Comparison of ENCODE assay signal across 1 cellular context in the genomic region with DNA sequence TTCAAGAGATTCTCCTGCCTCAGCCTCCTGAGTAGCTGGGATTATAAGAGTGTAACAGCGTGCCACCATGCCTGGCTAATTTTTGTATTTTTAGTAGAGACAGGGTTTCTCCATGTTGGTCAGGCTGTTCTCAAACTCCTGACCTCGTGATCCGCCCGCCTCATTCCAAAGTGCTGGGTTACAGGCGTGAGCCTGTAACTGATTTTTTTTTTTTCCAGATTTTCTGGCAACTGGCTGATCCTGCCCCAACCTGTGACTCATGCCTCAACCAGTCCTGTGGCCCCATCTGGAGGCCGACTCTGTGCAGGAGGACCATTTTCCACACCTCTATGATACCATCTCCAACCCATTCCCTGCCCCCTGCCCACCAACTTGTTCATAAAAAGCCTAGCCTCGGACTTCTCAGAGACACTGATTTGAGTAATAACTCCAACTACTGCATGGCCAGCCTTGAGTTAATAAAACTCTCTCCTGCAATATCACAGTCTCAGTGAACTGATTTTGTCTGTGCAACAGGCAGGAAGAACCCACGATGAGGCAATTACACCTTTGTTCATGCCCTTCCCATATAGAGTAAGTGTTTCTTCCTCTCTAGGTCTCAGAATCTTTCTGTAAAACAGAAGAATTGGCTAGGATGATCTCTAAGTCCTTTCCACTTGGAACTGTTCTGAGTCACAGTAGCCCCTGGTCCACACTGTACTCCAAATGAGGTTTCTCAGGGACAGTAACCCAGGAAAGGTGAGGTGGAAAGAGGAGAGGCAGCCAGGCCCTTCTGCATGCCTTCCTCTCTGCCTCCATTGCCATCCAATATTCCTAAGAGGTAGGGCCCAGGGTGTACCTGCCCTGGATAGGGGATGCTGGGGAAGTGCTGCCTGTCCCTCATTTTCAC.
TF ChIP-seq lines count a peak whose summit lies in the region.

No MANE protein-coding gene starts in this region.

TF ChIP-seq in SK-N-SH, 30 proteins besides CTCF, POLR2A, EP300 and RAD21 (continued from another document):
- TF ChIP-seq JUND (IDR thresholded peaks at IDR 0.05) (no peak; the same call in 1 of the 2 replicates), EZH2phosphoT487 (IDR thresholded peaks at IDR 0.05; ENCODE audit: borderline replicate concordance, low read depth) (no peak), NFIC (IDR thresholded peaks at IDR 0.05; ENCODE audit: borderline replicate concordance) (peak; percentile 56), CHD2 (IDR thresholded peaks at IDR 0.05; ENCODE audit: low read length, partially characterized antibody) (no peak), TCF12 (IDR thresholded peaks at IDR 0.05) (peak; percentile 56), ELF1 (IDR thresholded peaks at IDR 0.05) (no peak), RFX5 (IDR thresholded peaks at IDR 0.05; ENCODE audit: low read length) (no peak), POLR2AphosphoS5 (IDR thresholded peaks at IDR 0.05; ENCODE audit: low read depth, low read length) (no peak), NRF1 (IDR thresholded peaks at IDR 0.05; ENCODE audit: low read depth, low read length) (no peak), GABPA (IDR thresholded peaks at IDR 0.05; ENCODE audit: low read depth) (no peak), GATA2 (CRISPR knock-in tag; IDR thresholded peaks at IDR 0.05) (no peak), TAF1 (IDR thresholded peaks at IDR 0.05; ENCODE audit: borderline replicate concordance, low read depth, low read length) (no peak)
- TF ChIP-seq, protein P1, sequence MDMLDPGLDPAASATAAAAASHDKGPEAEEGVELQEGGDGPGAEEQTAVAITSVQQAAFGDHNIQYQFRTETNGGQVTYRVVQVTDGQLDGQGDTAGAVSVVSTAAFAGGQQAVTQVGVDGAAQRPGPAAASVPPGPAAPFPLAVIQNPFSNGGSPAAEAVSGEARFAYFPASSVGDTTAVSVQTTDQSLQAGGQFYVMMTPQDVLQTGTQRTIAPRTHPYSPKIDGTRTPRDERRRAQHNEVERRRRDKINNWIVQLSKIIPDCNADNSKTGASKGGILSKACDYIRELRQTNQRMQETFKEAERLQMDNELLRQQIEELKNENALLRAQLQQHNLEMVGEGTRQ (IDR thresholded peaks at IDR 0.05; ENCODE audit: borderline replicate concordance, low read depth, low read length): no peak
- TF ChIP-seq, protein P2, sequence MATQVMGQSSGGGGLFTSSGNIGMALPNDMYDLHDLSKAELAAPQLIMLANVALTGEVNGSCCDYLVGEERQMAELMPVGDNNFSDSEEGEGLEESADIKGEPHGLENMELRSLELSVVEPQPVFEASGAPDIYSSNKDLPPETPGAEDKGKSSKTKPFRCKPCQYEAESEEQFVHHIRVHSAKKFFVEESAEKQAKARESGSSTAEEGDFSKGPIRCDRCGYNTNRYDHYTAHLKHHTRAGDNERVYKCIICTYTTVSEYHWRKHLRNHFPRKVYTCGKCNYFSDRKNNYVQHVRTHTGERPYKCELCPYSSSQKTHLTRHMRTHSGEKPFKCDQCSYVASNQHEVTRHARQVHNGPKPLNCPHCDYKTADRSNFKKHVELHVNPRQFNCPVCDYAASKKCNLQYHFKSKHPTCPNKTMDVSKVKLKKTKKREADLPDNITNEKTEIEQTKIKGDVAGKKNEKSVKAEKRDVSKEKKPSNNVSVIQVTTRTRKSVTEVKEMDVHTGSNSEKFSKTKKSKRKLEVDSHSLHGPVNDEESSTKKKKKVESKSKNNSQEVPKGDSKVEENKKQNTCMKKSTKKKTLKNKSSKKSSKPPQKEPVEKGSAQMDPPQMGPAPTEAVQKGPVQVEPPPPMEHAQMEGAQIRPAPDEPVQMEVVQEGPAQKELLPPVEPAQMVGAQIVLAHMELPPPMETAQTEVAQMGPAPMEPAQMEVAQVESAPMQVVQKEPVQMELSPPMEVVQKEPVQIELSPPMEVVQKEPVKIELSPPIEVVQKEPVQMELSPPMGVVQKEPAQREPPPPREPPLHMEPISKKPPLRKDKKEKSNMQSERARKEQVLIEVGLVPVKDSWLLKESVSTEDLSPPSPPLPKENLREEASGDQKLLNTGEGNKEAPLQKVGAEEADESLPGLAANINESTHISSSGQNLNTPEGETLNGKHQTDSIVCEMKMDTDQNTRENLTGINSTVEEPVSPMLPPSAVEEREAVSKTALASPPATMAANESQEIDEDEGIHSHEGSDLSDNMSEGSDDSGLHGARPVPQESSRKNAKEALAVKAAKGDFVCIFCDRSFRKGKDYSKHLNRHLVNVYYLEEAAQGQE (IDR thresholded peaks at IDR 0.05; ENCODE audit: low read depth, low read length): no peak
- TF ChIP-seq, protein P3, sequence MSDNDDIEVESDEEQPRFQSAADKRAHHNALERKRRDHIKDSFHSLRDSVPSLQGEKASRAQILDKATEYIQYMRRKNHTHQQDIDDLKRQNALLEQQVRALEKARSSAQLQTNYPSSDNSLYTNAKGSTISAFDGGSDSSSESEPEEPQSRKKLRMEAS (IDR thresholded peaks at IDR 0.05; ENCODE audit: low read depth): peak; percentile 62; the same call in 1 of the 2 replicates
TF ChIP-seq in SK-N-SH: peak in this region for 6.
